ENCODE assay signal across 1 cellular context in genomic region chr11:12802418-12803085, GRCh38.
A peak's percentile ranks its signal among the peaks of the same experiment; 100 is the strongest.
TF ChIP-seq lines count a peak whose summit lies in the region.

No MANE protein-coding gene starts in this region.

TF ChIP-seq in HepG2, 621 proteins besides CTCF, POLR2A, EP300 and RAD21 (continued from another document and continues in another):
- TF ChIP-seq HOMEZ (CRISPR knock-in tag; IDR thresholded peaks at IDR 0.05; ENCODE audit: low read depth), result peak; percentile 81; the same call in 1 of the 2 replicates
- peak; percentile 91 for TF ChIP-seq MEF2D (CRISPR knock-in tag; IDR thresholded peaks at IDR 0.05)
- no peak for TF ChIP-seq RAD51 (IDR thresholded peaks at IDR 0.05; ENCODE audit: borderline replicate concordance)
- 0 out of 2 replicates have a peak, but pooled peaks have one; percentile 13 for TF ChIP-seq ELF1 (CRISPR knock-in tag; IDR thresholded peaks at IDR 0.05)
- peak; percentile 82; the same call in 1 of the 2 replicates for TF ChIP-seq ZSCAN5A (CRISPR knock-in tag; IDR thresholded peaks at IDR 0.05; ENCODE audit: borderline replicate concordance)
- TF ChIP-seq TEAD3 (CRISPR knock-in tag; optimal IDR thresholded peaks at IDR 0.05; ENCODE audit: borderline replicate concordance), result peak; percentile 99
- TF ChIP-seq LBX2 (CRISPR knock-in tag; IDR thresholded peaks at IDR 0.05; ENCODE audit: borderline replicate concordance), result no peak
- no peak for TF ChIP-seq ZNF563 (CRISPR knock-in tag; IDR thresholded peaks at IDR 0.05)
- 0 out of 2 replicates have a peak, but pooled peaks have one; percentile 54 for TF ChIP-seq ZFP82 (CRISPR knock-in tag; IDR thresholded peaks at IDR 0.05; ENCODE audit: borderline replicate concordance)
- TF ChIP-seq PREB (CRISPR knock-in tag; IDR thresholded peaks at IDR 0.05), result no peak
- no peak for TF ChIP-seq ZNF207 (IDR thresholded peaks at IDR 0.05; ENCODE audit: borderline replicate concordance)
- no peak for TF ChIP-seq GMEB2 (CRISPR knock-in tag; IDR thresholded peaks at IDR 0.05; ENCODE audit: low read depth)
- peak; percentile 63; the same call in 1 of the 2 replicates for TF ChIP-seq NFKB2 (CRISPR knock-in tag; IDR thresholded peaks at IDR 0.05; ENCODE audit: borderline replicate concordance)
- no peak for TF ChIP-seq ZNF180 (CRISPR knock-in tag; IDR thresholded peaks at IDR 0.05; ENCODE audit: borderline replicate concordance, low read depth)
- TF ChIP-seq, protein P1, sequence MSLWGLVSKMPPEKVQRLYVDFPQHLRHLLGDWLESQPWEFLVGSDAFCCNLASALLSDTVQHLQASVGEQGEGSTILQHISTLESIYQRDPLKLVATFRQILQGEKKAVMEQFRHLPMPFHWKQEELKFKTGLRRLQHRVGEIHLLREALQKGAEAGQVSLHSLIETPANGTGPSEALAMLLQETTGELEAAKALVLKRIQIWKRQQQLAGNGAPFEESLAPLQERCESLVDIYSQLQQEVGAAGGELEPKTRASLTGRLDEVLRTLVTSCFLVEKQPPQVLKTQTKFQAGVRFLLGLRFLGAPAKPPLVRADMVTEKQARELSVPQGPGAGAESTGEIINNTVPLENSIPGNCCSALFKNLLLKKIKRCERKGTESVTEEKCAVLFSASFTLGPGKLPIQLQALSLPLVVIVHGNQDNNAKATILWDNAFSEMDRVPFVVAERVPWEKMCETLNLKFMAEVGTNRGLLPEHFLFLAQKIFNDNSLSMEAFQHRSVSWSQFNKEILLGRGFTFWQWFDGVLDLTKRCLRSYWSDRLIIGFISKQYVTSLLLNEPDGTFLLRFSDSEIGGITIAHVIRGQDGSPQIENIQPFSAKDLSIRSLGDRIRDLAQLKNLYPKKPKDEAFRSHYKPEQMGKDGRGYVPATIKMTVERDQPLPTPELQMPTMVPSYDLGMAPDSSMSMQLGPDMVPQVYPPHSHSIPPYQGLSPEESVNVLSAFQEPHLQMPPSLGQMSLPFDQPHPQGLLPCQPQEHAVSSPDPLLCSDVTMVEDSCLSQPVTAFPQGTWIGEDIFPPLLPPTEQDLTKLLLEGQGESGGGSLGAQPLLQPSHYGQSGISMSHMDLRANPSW (CRISPR knock-in tag; IDR thresholded peaks at IDR 0.05; ENCODE audit: borderline replicate concordance), result peak; percentile 96
- TF ChIP-seq ZNF773 (CRISPR knock-in tag; IDR thresholded peaks at IDR 0.05; ENCODE audit: borderline replicate concordance), result no peak
- TF ChIP-seq ZSCAN20 (CRISPR knock-in tag; IDR thresholded peaks at IDR 0.05; ENCODE audit: borderline replicate concordance), result 0 out of 2 replicates have a peak, but pooled peaks have one; percentile 56
- TF ChIP-seq ZBTB25 (CRISPR knock-in tag; IDR thresholded peaks at IDR 0.05), result no peak
- no peak for TF ChIP-seq NFYC (CRISPR knock-in tag; IDR thresholded peaks at IDR 0.05)
- no peak for TF ChIP-seq NCOA1 (CRISPR knock-in tag; IDR thresholded peaks at IDR 0.05)
- TF ChIP-seq ZNF460 (CRISPR knock-in tag; IDR thresholded peaks at IDR 0.05; ENCODE audit: borderline replicate concordance), result no peak
- peak; percentile 62; the same call in 1 of the 2 replicates for TF ChIP-seq RFX5 (IDR thresholded peaks at IDR 0.05; ENCODE audit: low read depth, low read length)
- no peak for TF ChIP-seq ZNF468 (CRISPR knock-in tag; IDR thresholded peaks at IDR 0.05)
- TF ChIP-seq ZNF558 (CRISPR knock-in tag; IDR thresholded peaks at IDR 0.05; ENCODE audit: borderline replicate concordance), result no peak
- no peak for TF ChIP-seq ZNF10 (CRISPR knock-in tag; IDR thresholded peaks at IDR 0.05; ENCODE audit: borderline replicate concordance, low read depth)
- no peak for TF ChIP-seq SYNCRIP (IDR thresholded peaks at IDR 0.05; ENCODE audit: insufficient read depth, low read depth, low read length)
- no peak for TF ChIP-seq NFE2L2 (IDR thresholded peaks at IDR 0.05; ENCODE audit: low read length)
- no peak for TF ChIP-seq STAG1 (CRISPR knock-in tag; IDR thresholded peaks at IDR 0.05)
- TF ChIP-seq, protein P2, sequence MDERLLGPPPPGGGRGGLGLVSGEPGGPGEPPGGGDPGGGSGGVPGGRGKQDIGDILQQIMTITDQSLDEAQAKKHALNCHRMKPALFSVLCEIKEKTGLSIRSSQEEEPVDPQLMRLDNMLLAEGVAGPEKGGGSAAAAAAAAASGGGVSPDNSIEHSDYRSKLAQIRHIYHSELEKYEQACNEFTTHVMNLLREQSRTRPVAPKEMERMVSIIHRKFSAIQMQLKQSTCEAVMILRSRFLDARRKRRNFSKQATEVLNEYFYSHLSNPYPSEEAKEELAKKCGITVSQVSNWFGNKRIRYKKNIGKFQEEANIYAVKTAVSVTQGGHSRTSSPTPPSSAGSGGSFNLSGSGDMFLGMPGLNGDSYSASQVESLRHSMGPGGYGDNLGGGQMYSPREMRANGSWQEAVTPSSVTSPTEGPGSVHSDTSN (CRISPR knock-in tag; IDR thresholded peaks at IDR 0.05), result no peak
- TF ChIP-seq ZSCAN9 (CRISPR knock-in tag; IDR thresholded peaks at IDR 0.05; ENCODE audit: borderline replicate concordance), result peak; percentile 72; the same call in 1 of the 2 replicates
- TF ChIP-seq DPF2 (CRISPR knock-in tag; IDR thresholded peaks at IDR 0.05; ENCODE audit: borderline replicate concordance, low read depth), result peak; percentile 84; the same call in 1 of the 2 replicates
- TF ChIP-seq YY1 (IDR thresholded peaks at IDR 0.05; ENCODE audit: insufficient read depth, insufficient replicate concordance, low read depth, low read length), result no peak
- peak; percentile 99 for TF ChIP-seq TBX2 (CRISPR knock-in tag; IDR thresholded peaks at IDR 0.05; ENCODE audit: borderline replicate concordance)
- TF ChIP-seq ZNF292 (CRISPR knock-in tag; IDR thresholded peaks at IDR 0.05; ENCODE audit: borderline replicate concordance, low read depth), result peak; percentile 90
- TF ChIP-seq HNF4G (IDR thresholded peaks at IDR 0.05; ENCODE audit: borderline replicate concordance, low read depth, low read length), result peak; percentile 51; the same call in 1 of the 2 replicates
- TF ChIP-seq HNF4G (CRISPR knock-in tag; IDR thresholded peaks at IDR 0.05; ENCODE audit: borderline replicate concordance, low read depth), result no peak
- TF ChIP-seq EHMT2 (IDR thresholded peaks at IDR 0.05; ENCODE audit: borderline replicate concordance, low read depth, low read length), result no peak; the same call in 1 of the 2 replicates
- peak; percentile 84 for TF ChIP-seq ZGPAT (CRISPR knock-in tag; IDR thresholded peaks at IDR 0.05)
- TF ChIP-seq ZNF564 (CRISPR knock-in tag; IDR thresholded peaks at IDR 0.05), result no peak
- peak; percentile 17; the same call in 1 of the 2 replicates for TF ChIP-seq LCORL (IDR thresholded peaks at IDR 0.05)
- TF ChIP-seq LCORL (CRISPR knock-in tag; IDR thresholded peaks at IDR 0.05), result peak; percentile 96
- no peak for TF ChIP-seq ZFP62 (CRISPR knock-in tag; IDR thresholded peaks at IDR 0.05)
- TF ChIP-seq NR2F1 (CRISPR knock-in tag; IDR thresholded peaks at IDR 0.05), result 0 out of 4 replicates have a peak, but pooled peaks have one; percentile 9 to 26
- TF ChIP-seq ZNF781 (CRISPR knock-in tag; IDR thresholded peaks at IDR 0.05; ENCODE audit: borderline replicate concordance, not compliant biosample characterization), result no peak
- TF ChIP-seq, protein P3, sequence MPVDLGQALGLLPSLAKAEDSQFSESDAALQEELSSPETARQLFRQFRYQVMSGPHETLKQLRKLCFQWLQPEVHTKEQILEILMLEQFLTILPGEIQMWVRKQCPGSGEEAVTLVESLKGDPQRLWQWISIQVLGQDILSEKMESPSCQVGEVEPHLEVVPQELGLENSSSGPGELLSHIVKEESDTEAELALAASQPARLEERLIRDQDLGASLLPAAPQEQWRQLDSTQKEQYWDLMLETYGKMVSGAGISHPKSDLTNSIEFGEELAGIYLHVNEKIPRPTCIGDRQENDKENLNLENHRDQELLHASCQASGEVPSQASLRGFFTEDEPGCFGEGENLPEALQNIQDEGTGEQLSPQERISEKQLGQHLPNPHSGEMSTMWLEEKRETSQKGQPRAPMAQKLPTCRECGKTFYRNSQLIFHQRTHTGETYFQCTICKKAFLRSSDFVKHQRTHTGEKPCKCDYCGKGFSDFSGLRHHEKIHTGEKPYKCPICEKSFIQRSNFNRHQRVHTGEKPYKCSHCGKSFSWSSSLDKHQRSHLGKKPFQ (CRISPR knock-in tag; IDR thresholded peaks at IDR 0.05; ENCODE audit: insufficient replicate concordance), result no peak
- no peak for TF ChIP-seq ZNF792 (CRISPR knock-in tag; IDR thresholded peaks at IDR 0.05)
- TF ChIP-seq FIP1L1 (IDR thresholded peaks at IDR 0.05; ENCODE audit: borderline replicate concordance, insufficient read depth, low read depth, low read length), result no peak
- TF ChIP-seq NR2F6 (IDR thresholded peaks at IDR 0.05), result peak; percentile 74
- TF ChIP-seq NR2F6 (CRISPR knock-in tag; IDR thresholded peaks at IDR 0.05), result peak; percentile 88
- TF ChIP-seq ZBTB49 (CRISPR knock-in tag; IDR thresholded peaks at IDR 0.05; ENCODE audit: borderline replicate concordance), result no peak; the same call in 1 of the 2 replicates
